2 cellular contexts compared by ENCODE assay signal in the genomic region with DNA sequence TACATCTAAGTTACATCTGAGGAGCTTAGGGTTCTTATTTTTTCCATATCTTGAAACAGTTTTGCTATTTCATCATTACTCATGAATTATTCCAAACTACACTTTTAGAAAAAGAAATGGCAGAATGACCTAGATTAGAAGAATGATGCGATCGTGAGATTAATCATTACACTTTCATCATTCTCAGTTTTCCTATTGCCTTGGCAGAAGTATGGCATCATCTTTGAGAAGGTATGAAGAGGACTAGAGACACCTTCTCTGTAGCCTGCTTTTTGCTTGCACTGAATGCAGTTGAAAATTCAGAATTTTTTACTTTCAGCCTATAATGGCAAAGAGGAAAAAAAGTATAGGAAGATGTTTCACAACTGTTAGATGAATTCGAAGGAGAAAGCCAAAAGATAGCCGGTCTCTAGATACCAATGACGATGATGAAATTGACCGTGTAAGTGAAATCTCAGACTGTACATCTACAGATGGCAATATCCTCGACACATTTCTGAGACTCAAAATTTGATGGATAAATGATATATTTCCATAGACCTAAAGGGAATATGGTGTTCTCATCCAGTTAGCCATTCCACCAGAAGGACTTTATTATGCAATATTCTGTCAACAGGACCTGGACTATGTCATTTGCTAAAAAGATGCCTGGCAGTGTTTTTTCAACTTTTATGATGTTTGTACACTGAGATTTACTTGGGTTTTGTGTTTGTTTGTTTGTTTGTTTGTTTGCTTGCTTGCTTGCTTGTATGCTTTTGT.
TF ChIP-seq lines count a peak whose summit lies in the region.

No MANE protein-coding gene starts in this region.

TF ChIP-seq in SK-N-SH, 30 proteins besides CTCF, POLR2A, EP300 and RAD21 (continued from another document):
- no peak for TF ChIP-seq RCOR1 (IDR thresholded peaks at IDR 0.05; ENCODE audit: low read length)
- TF ChIP-seq, protein P1, sequence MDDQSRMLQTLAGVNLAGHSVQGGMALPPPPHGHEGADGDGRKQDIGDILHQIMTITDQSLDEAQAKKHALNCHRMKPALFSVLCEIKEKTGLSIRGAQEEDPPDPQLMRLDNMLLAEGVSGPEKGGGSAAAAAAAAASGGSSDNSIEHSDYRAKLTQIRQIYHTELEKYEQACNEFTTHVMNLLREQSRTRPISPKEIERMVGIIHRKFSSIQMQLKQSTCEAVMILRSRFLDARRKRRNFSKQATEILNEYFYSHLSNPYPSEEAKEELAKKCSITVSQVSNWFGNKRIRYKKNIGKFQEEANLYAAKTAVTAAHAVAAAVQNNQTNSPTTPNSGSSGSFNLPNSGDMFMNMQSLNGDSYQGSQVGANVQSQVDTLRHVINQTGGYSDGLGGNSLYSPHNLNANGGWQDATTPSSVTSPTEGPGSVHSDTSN (IDR thresholded peaks at IDR 0.05): no peak

TF ChIP-seq in SK-N-SH treated with all-trans-retinoic acid at 6 μM for 48 hours, 23 proteins besides CTCF, POLR2A, EP300 and RAD21 (continued from another document):
- TF ChIP-seq, protein P2, sequence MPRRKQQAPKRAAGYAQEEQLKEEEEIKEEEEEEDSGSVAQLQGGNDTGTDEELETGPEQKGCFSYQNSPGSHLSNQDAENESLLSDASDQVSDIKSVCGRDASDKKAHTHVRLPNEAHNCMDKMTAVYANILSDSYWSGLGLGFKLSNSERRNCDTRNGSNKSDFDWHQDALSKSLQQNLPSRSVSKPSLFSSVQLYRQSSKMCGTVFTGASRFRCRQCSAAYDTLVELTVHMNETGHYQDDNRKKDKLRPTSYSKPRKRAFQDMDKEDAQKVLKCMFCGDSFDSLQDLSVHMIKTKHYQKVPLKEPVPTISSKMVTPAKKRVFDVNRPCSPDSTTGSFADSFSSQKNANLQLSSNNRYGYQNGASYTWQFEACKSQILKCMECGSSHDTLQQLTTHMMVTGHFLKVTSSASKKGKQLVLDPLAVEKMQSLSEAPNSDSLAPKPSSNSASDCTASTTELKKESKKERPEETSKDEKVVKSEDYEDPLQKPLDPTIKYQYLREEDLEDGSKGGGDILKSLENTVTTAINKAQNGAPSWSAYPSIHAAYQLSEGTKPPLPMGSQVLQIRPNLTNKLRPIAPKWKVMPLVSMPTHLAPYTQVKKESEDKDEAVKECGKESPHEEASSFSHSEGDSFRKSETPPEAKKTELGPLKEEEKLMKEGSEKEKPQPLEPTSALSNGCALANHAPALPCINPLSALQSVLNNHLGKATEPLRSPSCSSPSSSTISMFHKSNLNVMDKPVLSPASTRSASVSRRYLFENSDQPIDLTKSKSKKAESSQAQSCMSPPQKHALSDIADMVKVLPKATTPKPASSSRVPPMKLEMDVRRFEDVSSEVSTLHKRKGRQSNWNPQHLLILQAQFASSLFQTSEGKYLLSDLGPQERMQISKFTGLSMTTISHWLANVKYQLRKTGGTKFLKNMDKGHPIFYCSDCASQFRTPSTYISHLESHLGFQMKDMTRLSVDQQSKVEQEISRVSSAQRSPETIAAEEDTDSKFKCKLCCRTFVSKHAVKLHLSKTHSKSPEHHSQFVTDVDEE (CRISPR knock-in tag; IDR thresholded peaks at IDR 0.05): no peak
- TF ChIP-seq CSDC2 (CRISPR knock-in tag; IDR thresholded peaks at IDR 0.05) (no peak), ZFP3 (CRISPR knock-in tag; IDR thresholded peaks at IDR 0.05) (no peak), ARNTL (CRISPR knock-in tag; IDR thresholded peaks at IDR 0.05; ENCODE audit: borderline replicate concordance, low read depth) (no peak), ZNF70 (CRISPR knock-in tag; IDR thresholded peaks at IDR 0.05) (no peak), ZFP30 (CRISPR knock-in tag; IDR thresholded peaks at IDR 0.05) (no peak), SNAI2 (CRISPR knock-in tag; IDR thresholded peaks at IDR 0.05) (no peak), RARB (CRISPR knock-in tag; IDR thresholded peaks at IDR 0.05) (no peak), GLIS3 (CRISPR knock-in tag; IDR thresholded peaks at IDR 0.05) (no peak), TCF4 (CRISPR knock-in tag; IDR thresholded peaks at IDR 0.05; ENCODE audit: borderline replicate concordance) (no peak), ZNF8 (CRISPR knock-in tag; IDR thresholded peaks at IDR 0.05) (no peak)
